In genomic region chr6:26445934-26446667, GRCh38 we compare ENCODE assay signal across 2 cellular contexts.
TF ChIP-seq lines count a peak whose summit lies in the region.

No MANE protein-coding gene starts in this region.

TF ChIP-seq in IMR-90, 13 proteins besides CTCF, POLR2A, EP300 and RAD21:
- TF ChIP-seq SMC3 (IDR thresholded peaks at IDR 0.05; ENCODE audit: low read depth, low read length): no peak
- TF ChIP-seq CHD1 (IDR thresholded peaks at IDR 0.05; ENCODE audit: low read depth, low read length): no peak
- TF ChIP-seq FOS (IDR thresholded peaks at IDR 0.05; ENCODE audit: low read depth, low read length): no peak
- TF ChIP-seq CEBPB (IDR thresholded peaks at IDR 0.05; ENCODE audit: low read depth, low read length): no peak
- TF ChIP-seq ELK1 (IDR thresholded peaks at IDR 0.05; ENCODE audit: borderline replicate concordance, low read depth, low read length): no peak
- TF ChIP-seq MXI1 (IDR thresholded peaks at IDR 0.05; ENCODE audit: borderline replicate concordance, low read depth, low read length): no peak
TF ChIP-seq in IMR-90: peak in this region for 0.

TF ChIP-seq in GM12878, 131 proteins besides CTCF, POLR2A, EP300 and RAD21 (continues in another document):
- peak; percentile 55 for TF ChIP-seq CREB1 (IDR thresholded peaks at IDR 0.05; ENCODE audit: low read depth)
- TF ChIP-seq POU2F2 (IDR thresholded peaks at IDR 0.05; ENCODE audit: borderline replicate concordance, low read depth, low read length): peak; percentile 57; the same call in 1 of the 3 replicates
- TF ChIP-seq ELK1 (IDR thresholded peaks at IDR 0.05; ENCODE audit: low read depth, low read length): no peak
- no peak for TF ChIP-seq NR2C2 (IDR thresholded peaks at IDR 0.05; ENCODE audit: borderline replicate concordance, control insufficient read depth, insufficient read length, low read depth)
- TF ChIP-seq TAF1 (IDR thresholded peaks at IDR 0.05; ENCODE audit: borderline replicate concordance, low read depth, low read length): no peak
- no peak for TF ChIP-seq YBX1 (IDR thresholded peaks at IDR 0.05)
- TF ChIP-seq PRDM15 (CRISPR knock-in tag; IDR thresholded peaks at IDR 0.05): no peak
- TF ChIP-seq RBBP5 (conservative IDR thresholded peaks at IDR 0.05): no peak
- TF ChIP-seq MTA3 (IDR thresholded peaks at IDR 0.05; ENCODE audit: borderline replicate concordance, low read length): peak; percentile 46; the same call in 1 of the 2 replicates
- no peak for TF ChIP-seq HSF1 (IDR thresholded peaks at IDR 0.05; ENCODE audit: low read depth, low read length)
- no peak for TF ChIP-seq USF2 (IDR thresholded peaks at IDR 0.05; ENCODE audit: borderline replicate concordance, low read depth, low read length)
- TF ChIP-seq RB1 (IDR thresholded peaks at IDR 0.05; ENCODE audit: borderline replicate concordance): no peak; the same call in 1 of the 2 replicates
- no peak for TF ChIP-seq FOXK2 (IDR thresholded peaks at IDR 0.05)
- TF ChIP-seq ESRRA (IDR thresholded peaks at IDR 0.05; ENCODE audit: low read length): no peak
- no peak for TF ChIP-seq MYC (IDR thresholded peaks at IDR 0.05; ENCODE audit: insufficient read depth, insufficient read length, insufficient replicate concordance, low read length, severe bottlenecking)
- no peak for TF ChIP-seq RAD51 (IDR thresholded peaks at IDR 0.05)
- no peak for TF ChIP-seq REST (IDR thresholded peaks at IDR 0.05; ENCODE audit: low read depth, low read length)
- peak; percentile 59 for TF ChIP-seq BCL3 (IDR thresholded peaks at IDR 0.05; ENCODE audit: borderline replicate concordance, insufficient read depth, low read depth, low read length, poor library complexity, severe bottlenecking)
- TF ChIP-seq KAT2A (conservative IDR thresholded peaks at IDR 0.05; ENCODE audit: control insufficient read depth, low read depth, low read length): no peak
- TF ChIP-seq MAX (IDR thresholded peaks at IDR 0.05; ENCODE audit: low read depth, low read length): no peak
- no peak for TF ChIP-seq SMAD5 (IDR thresholded peaks at IDR 0.05; ENCODE audit: low read depth)
- 0 out of 2 replicates have a peak, but pooled peaks have one; percentile 63 for TF ChIP-seq GABPA (IDR thresholded peaks at IDR 0.05; ENCODE audit: low read depth)
- no peak for TF ChIP-seq CHD1 (IDR thresholded peaks at IDR 0.05; ENCODE audit: low read depth, low read length)
- no peak for TF ChIP-seq ZBTB4 (CRISPR knock-in tag; IDR thresholded peaks at IDR 0.05)
- TF ChIP-seq SUPT20H (IDR thresholded peaks at IDR 0.05; ENCODE audit: borderline replicate concordance, control insufficient read depth, low read depth, low read length): no peak
- TF ChIP-seq TCF3 (IDR thresholded peaks at IDR 0.05; ENCODE audit: borderline replicate concordance, insufficient read depth, low read depth, low read length): 0 out of 2 replicates have a peak, but pooled peaks have one; percentile 44
- TF ChIP-seq IRF5 (IDR thresholded peaks at IDR 0.05; ENCODE audit: borderline replicate concordance): no peak
- TF ChIP-seq ZNF687 (IDR thresholded peaks at IDR 0.05): no peak
- peak; percentile 91 for TF ChIP-seq NFIC (IDR thresholded peaks at IDR 0.05; ENCODE audit: low read depth, low read length)
- TF ChIP-seq SIX5 (IDR thresholded peaks at IDR 0.05; ENCODE audit: low read depth, low read length, severe bottlenecking): no peak
- no peak for TF ChIP-seq MYB (IDR thresholded peaks at IDR 0.05; ENCODE audit: borderline replicate concordance, low read depth, low read length)
